In genomic region chr12:122079038-122079531, GRCh38 we compare ENCODE assay signal across 1 cellular context.
TF ChIP-seq lines count a peak whose summit lies in the region.

No MANE protein-coding gene starts in this region.

TF ChIP-seq in endothelial cell of umbilical vein, 7 proteins besides CTCF, POLR2A, EP300 and RAD21 (continued from another document):
- TF ChIP-seq EZH2 (IDR thresholded peaks at IDR 0.05; ENCODE audit: borderline replicate concordance, low read depth, low read length, severe bottlenecking) (no peak), MYC (IDR thresholded peaks at IDR 0.05; ENCODE audit: low read depth, low read length) (no peak), GATA2 (IDR thresholded peaks at IDR 0.05; ENCODE audit: insufficient read depth, insufficient read length, low read depth, low read length) (no peak), POLR2AphosphoS5 (IDR thresholded peaks at IDR 0.05; ENCODE audit: insufficient read depth, low read depth, low read length) (no peak), JUN (IDR thresholded peaks at IDR 0.05; ENCODE audit: borderline replicate concordance, insufficient read depth, insufficient read length, low read depth) (no peak)
- TF ChIP-seq, protein P1, sequence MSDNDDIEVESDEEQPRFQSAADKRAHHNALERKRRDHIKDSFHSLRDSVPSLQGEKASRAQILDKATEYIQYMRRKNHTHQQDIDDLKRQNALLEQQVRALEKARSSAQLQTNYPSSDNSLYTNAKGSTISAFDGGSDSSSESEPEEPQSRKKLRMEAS (IDR thresholded peaks at IDR 0.05; ENCODE audit: insufficient read depth, insufficient read length): no peak
